11 cellular contexts compared by ENCODE assay signal in the genomic region with DNA sequence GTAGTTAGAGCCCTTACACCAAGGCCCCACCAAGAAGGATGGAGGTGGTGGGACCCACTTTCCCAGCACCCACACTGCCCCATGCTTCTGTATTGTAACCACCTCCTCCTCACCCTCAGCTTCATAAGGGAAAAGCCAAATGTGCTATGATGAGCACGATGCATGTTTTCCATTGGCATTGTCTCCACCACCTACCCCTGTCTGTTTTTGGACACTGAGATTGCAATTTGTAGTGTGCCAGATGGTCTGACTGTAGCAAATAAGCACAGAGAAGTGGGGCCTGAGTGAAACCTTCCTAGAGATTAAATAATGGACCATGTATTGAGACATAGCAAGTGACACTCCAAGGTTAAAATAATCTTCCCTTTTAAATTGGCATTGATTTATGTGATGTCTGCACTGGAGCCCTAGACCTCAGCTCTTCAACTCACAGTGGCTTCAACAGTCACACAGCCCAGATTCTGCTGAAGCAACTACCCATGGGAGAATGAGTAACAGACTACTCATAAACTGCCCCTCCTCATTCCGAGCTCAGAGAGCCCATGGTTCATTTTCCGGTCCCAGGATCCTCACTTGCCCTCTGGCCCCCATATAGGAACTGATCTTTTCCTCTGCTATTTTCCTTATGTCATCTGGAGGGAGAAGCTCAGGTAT.
DNase-seq lines count a peak whose midpoint lies in the region; ATAC-seq and TF ChIP-seq lines count a peak whose summit lies in the region.
"Had no signal": no experiment of that assay in that cellular context is flagged by ENCODE, and none has a peak within 500 bp of the region (broad histone marks: within the 10 kb centered on the region; RNA-seq: fewer than 3 reads in every experiment).

No MANE protein-coding gene starts in this region.

- H3K27ac ChIP-seq in RWPE1 = no peak overlapping the region
- H3K27ac ChIP-seq: esophagus squamous epithelium had no signal

- peak; percentile 33 for DNase-seq in NOMO-1 treated with DMSO at 0.1 percent for 48 hours (lab: John Stamatoyannopoulos, UW; ENCODE audit: unreplicated experiment)
- DNase-seq in NOMO-1 treated with dmso at 0.1 percent for 144 hours (lab: John Stamatoyannopoulos, UW; ENCODE audit: unreplicated experiment) = no peak
- DNase-seq in RWPE1 (ENCODE audit: low spot score) = peak; percentile 37
- DNase-seq in fibroblast of the conjunctiva (ENCODE audit: low read depth) = peak; percentile 16
- DNase-seq in superior temporal gyrus (ENCODE audit: extremely low spot score) = peak; percentile 59
- no peak for DNase-seq in T-helper 2 cell
- DNase-seq: activated CD4-positive, alpha-beta T cell treated with anti-CD3 and anti-CD28 coated beads for 4 hours; esophagus squamous epithelium; NCI-H1092 had no signal

- ATAC-seq in GM21737 (IDR thresholded peaks at IDR 0.05; ENCODE audit: unreplicated experiment) (no peak), HG03342 (IDR thresholded peaks at IDR 0.05; ENCODE audit: unreplicated experiment) (no peak)

- POLR2A ChIA-PET in RWPE1 (lab: Yijun Ruan, JAX; ENCODE audit: low non-redundant PET) = no interaction called here

- no peak for TF ChIP-seq CTCF in RWPE1 (conservative IDR thresholded peaks at IDR 0.05; ENCODE audit: low read depth)

- CTCF ChIA-PET in RWPE1 (lab: Yijun Ruan, JAX) = interaction anchor here (0.9 kb wide), 1 partner anchor 22 kb away, joined by 4 read pairs; no protein-coding TSS in a partner anchor

Comparison
In these comparisons a context has a peak if more than half of its experiments do, and no peak if none do; other contexts are left out.
1. DNase-seq: peak in NOMO-1 treated with DMSO at 0.1 percent for 48 hours (single experiment), RWPE1 (single experiment), fibroblast of the conjunctiva (single experiment) and superior temporal gyrus (single experiment); none in NOMO-1 treated with dmso at 0.1 percent for 144 hours (single experiment) and T-helper 2 cell (0 of 5).